10 cellular contexts compared by ENCODE assay signal in genomic region chr13:70104481-70104880, GRCh38. TPM values are rescaled to one million over a fixed set of nuclear protein-coding genes. Genes with fewer than 3 reads are reported as not detected.
"Had no signal": no experiment of that assay in that cellular context is flagged by ENCODE, and none has a peak within 500 bp of the region (broad histone marks: within the 10 kb centered on the region; RNA-seq: fewer than 3 reads in every experiment).

No MANE protein-coding gene starts in this region.

- H3K9ac ChIP-seq: GM23248 had no signal

- H3K4me3 ChIP-seq: GM23248, HAP-1 had no signal

- DNase-seq: GM23248, GOT3, H7, KBM-7 had no signal

- H3K9me3 ChIP-seq: HAP-1 had no signal

- H3K36me3 ChIP-seq: HAP-1 had no signal

- H3K27ac ChIP-seq: GM23248 had no signal

- FAIRE-seq: HTR-8/SVneo had no signal

- ATAC-seq: HCT116 had no signal

- H2AFZ ChIP-seq: GM23248 had no signal

- H3K4me1 ChIP-seq: HAP-1 had no signal

RNA-seq across cellular contexts. Expression of gene ATXN8OS, which starts 3.1 kb away (rescaled TPM):
- total RNA-seq: GM23248, H4, H7, HT-29 had no signal
- polyA plus RNA-seq: GM23248, IgD-negative memory B cell had no signal

RNA-seq across cellular contexts. Expression of gene KLHL1, which starts 3.8 kb away (rescaled TPM):
- total RNA-seq: GM23248, H4, H7, HT-29 had no signal
- polyA plus RNA-seq: GM23248, IgD-negative memory B cell had no signal
